ENCODE assay signal across 10 cellular contexts in the genomic region with DNA sequence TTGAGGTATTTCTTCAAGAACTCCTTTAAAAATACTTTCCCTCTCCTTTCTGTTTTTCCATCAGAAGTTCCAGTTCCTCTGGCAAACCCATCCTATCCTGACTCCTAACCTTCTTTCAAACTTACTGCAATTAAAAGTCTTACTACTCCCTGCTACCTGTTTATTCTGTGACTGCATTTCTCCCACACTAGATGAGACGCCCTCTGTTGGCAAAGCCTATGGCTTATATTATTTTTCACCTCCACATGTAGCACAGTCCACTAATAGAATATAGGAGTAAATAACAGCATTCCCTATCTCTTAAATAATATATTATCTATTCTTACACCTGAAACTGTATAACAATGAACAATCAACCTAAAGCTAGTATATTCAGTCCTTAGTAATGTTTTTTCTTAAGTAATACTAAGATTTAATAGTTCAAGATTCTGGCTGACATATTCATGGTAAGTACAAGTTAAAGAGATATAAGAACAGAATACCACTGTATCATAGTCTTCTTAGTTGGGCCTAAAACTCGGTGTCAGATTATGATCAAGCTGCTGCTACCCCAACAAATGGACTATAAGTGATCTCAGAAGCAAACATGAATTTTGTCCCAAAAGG. TPM values are rescaled to one million over a fixed set of nuclear protein-coding genes. Genes with fewer than 3 reads are reported as not detected.
DNase-seq lines count a peak whose midpoint lies in the region; ATAC-seq, FAIRE-seq and TF ChIP-seq lines count a peak whose summit lies in the region.
"Had no signal": no experiment of that assay in that cellular context is flagged by ENCODE, and none has a peak within 500 bp of the region (broad histone marks: within the 10 kb centered on the region; RNA-seq: fewer than 3 reads in every experiment).

No MANE protein-coding gene starts in this region.

- no peaks in the 10 kb centered on the region for H3K27me3 Mint-ChIP-seq in T-helper 2 cell treated with Interferon-gamma antibody and Interleukin-4, amounts not matched to agents 5 μg/mL and 100 μg/mL, for 36 hours (ENCODE audit: low read depth)

- peaks cover 6% of the 10 kb centered on the region for H3K79me2 ChIP-seq in HepG2 (ENCODE audit: insufficient read depth, low read length)
- H3K79me2 ChIP-seq in smooth muscle cell (ENCODE audit: low read depth) = peaks cover 45% of the 10 kb centered on the region

- no peak overlapping the region for H3K9ac ChIP-seq in HepG2 (ENCODE audit: insufficient read depth, low read depth, low read length)
- H3K9ac ChIP-seq in smooth muscle cell (ENCODE audit: low read depth) = no peak overlapping the region

- DNase-seq in Daoy (ENCODE audit: low read depth) (peak; percentile 2), HTR-8/SVneo (ENCODE audit: insufficient read length, low spot score) (peak; percentile 4), WERI-Rb-1 (peak; percentile 32), HepG2 (ENCODE audit: low spot score) (peak; percentile 25), smooth muscle cell (lab: John Stamatoyannopoulos, UW; ENCODE audit: unreplicated experiment) (no peak), hepatic stellate cell (ENCODE audit: low spot score) (no peak)
- no peak for DNase-seq in T-helper 2 cell treated with Interferon-gamma antibody and Interleukin-4, amounts not matched to agents 5 μg/mL and 100 μg/mL, for 36 hours (ENCODE audit: low spot score)

- no peak for TF ChIP-seq POLR2A in HepG2 (IDR thresholded peaks at IDR 0.05; ENCODE audit: insufficient read depth in 1 of 2, low read depth in 2 of 2, low read length in 2 of 2)

- no peak overlapping the region for H3K4me3 ChIP-seq in WERI-Rb-1 (ENCODE audit: low read depth, low read length)
- no peak overlapping the region for H3K4me3 ChIP-seq in HepG2 (replicated peaks in 1 of 3; ENCODE audit: insufficient read depth in 1 of 3, low read depth in 2 of 3, low read length in 3 of 3)
- no peak overlapping the region for H3K4me3 ChIP-seq in smooth muscle cell
- H3K4me3 ChIP-seq: lung had no signal

- H2AFZ ChIP-seq in HepG2 (ENCODE audit: low read length) (no peak overlapping the region), smooth muscle cell (ENCODE audit: low read depth) (no peak overlapping the region)

- H3K4me1 ChIP-seq in HepG2 (ENCODE audit: insufficient read depth, low read length) = no peaks in the 10 kb centered on the region
- no peaks in the 10 kb centered on the region for H3K4me1 ChIP-seq in smooth muscle cell (ENCODE audit: low read depth)

- H4K20me1 ChIP-seq in HepG2 (ENCODE audit: insufficient read depth, low read length) = no peaks in the 10 kb centered on the region
- peaks cover 85% of the 10 kb centered on the region for H4K20me1 ChIP-seq in smooth muscle cell (ENCODE audit: low read depth)

- CTCF ChIA-PET in HepG2 (lab: Yijun Ruan, JAX; ENCODE audit: low intra/inter-chr PET ratio, low total read pairs) = no interaction called here

- WGBS in HepG2 (ENCODE audit: low lambda C conversion rate) = 51% methylated on average over 2 of the region's 2 CpGs
- WGBS in smooth muscle cell (ENCODE audit: low lambda C conversion rate) = 64% methylated on average over 2 of the region's 2 CpGs

- H3K27ac ChIP-seq in WERI-Rb-1 = no peak overlapping the region
- no peak overlapping the region for H3K27ac ChIP-seq in HepG2 (ENCODE audit: extremely low read length, insufficient read depth, low read length)
- no peak overlapping the region for H3K27ac ChIP-seq in smooth muscle cell (ENCODE audit: low read depth)

- H3K4me1 Mint-ChIP-seq in T-helper 2 cell treated with Interferon-gamma antibody and Interleukin-4, amounts not matched to agents 5 μg/mL and 100 μg/mL, for 36 hours (ENCODE audit: low read depth) = peaks cover 7% of the 10 kb centered on the region

- H3K4me3 Mint-ChIP-seq in T-helper 2 cell treated with Interferon-gamma antibody and Interleukin-4, amounts not matched to agents 5 μg/mL and 100 μg/mL, for 36 hours = no peak overlapping the region
- H3K4me3 Mint-ChIP-seq: T-helper 1 cell treated with Interleukin-12 subunit alpha and Interleukin-12 subunit beta and Interleukin-4 antibody, amounts not matched to agents 30 μg/mL and 1 μg/mL, for 36 hours had no signal

- peaks cover 11% of the 10 kb centered on the region for H3K36me3 Mint-ChIP-seq in T-helper 2 cell treated with Interferon-gamma antibody and Interleukin-4, amounts not matched to agents 5 μg/mL and 100 μg/mL, for 36 hours (ENCODE audit: low read depth)

- no peak for TF ChIP-seq RAD21 in HepG2 (CRISPR knock-in tag; IDR thresholded peaks at IDR 0.05)

- ATAC-seq in HepG2 (peak; percentile 74), HG03432 (IDR thresholded peaks at IDR 0.05; ENCODE audit: unreplicated experiment) (no peak)

- no peaks in the 10 kb centered on the region for H3F3A ChIP-seq in smooth muscle cell (ENCODE audit: low read depth)

- in situ Hi-C loops in HepG2 (cut with HindIII; ENCODE audit: extremely low pct_ligation_motif_present, low pct_unique_long_range_greater_than_20kb) = no loop called here

- TF ChIP-seq CTCF in WERI-Rb-1 (IDR thresholded peaks at IDR 0.05; ENCODE audit: low read depth, low read length) (peak; percentile 55), HepG2 (CRISPR knock-in tag; IDR thresholded peaks at IDR 0.05) (peak; percentile 46), smooth muscle cell (IDR thresholded peaks at IDR 0.05; ENCODE audit: borderline replicate concordance, insufficient read depth, poor library complexity, severe bottlenecking) (no peak)

- no peak overlapping the region for H3K27ac Mint-ChIP-seq in T-helper 2 cell treated with Interferon-gamma antibody and Interleukin-4, amounts not matched to agents 5 μg/mL and 100 μg/mL, for 36 hours
- H3K27ac Mint-ChIP-seq: T-helper 1 cell treated with Interleukin-12 subunit alpha and Interleukin-12 subunit beta and Interleukin-4 antibody, amounts not matched to agents 30 μg/mL and 1 μg/mL, for 36 hours had no signal

- no peaks in the 10 kb centered on the region for H3K9me3 ChIP-seq in WERI-Rb-1 (ENCODE audit: severe bottlenecking)
- no peaks in the 10 kb centered on the region for H3K9me3 ChIP-seq in HepG2 (ENCODE audit: low read length)
- no peaks in the 10 kb centered on the region for H3K9me3 ChIP-seq in smooth muscle cell (replicated peaks; ENCODE audit: low read depth)

- H3K36me3 ChIP-seq in WERI-Rb-1 (no peaks in the 10 kb centered on the region), HepG2 (replicated peaks in 1 of 2; ENCODE audit: control insufficient read depth in 1 of 2, insufficient read depth in 2 of 2, low read length in 2 of 2) (peaks cover 0 to 5% of the 10 kb centered on the region in 2 experiments; a peak in 1 of 5 replicates), smooth muscle cell (ENCODE audit: low read depth) (no peaks in the 10 kb centered on the region)

- FAIRE-seq in HTR-8/SVneo (lab: Jason Lieb, UNC) = no peak
- FAIRE-seq in HepG2 (lab: Jason Lieb, UNC) = no peak

- TF ChIP-seq EP300 in HepG2 (IDR thresholded peaks at IDR 0.05; ENCODE audit: low read depth in 2 of 2, low read length in 2 of 2) (no peak), HepG2 (CRISPR knock-in tag; IDR thresholded peaks at IDR 0.05; ENCODE audit: borderline replicate concordance) (no peak)

- H3K27me3 ChIP-seq in WERI-Rb-1 (ENCODE audit: insufficient read depth, low read depth, severe bottlenecking) (no peaks in the 10 kb centered on the region), HepG2 (ENCODE audit: control insufficient read depth in 1 of 2, insufficient read depth in 2 of 2, low read length in 2 of 2) (no peaks in the 10 kb centered on the region; a peak in 1 of 5 replicates), smooth muscle cell (ENCODE audit: low read depth) (no peaks in the 10 kb centered on the region)

- POLR2A ChIA-PET in HepG2 (lab: Yijun Ruan, JAX) = no interaction called here

- H3K9me3 Mint-ChIP-seq in T-helper 2 cell treated with Interferon-gamma antibody and Interleukin-4, amounts not matched to agents 5 μg/mL and 100 μg/mL, for 36 hours = no peaks in the 10 kb centered on the region
- H3K9me3 Mint-ChIP-seq: T-helper 1 cell treated with Interleukin-12 subunit alpha and Interleukin-12 subunit beta and Interleukin-4 antibody, amounts not matched to agents 30 μg/mL and 1 μg/mL, for 36 hours had no signal

- H3K4me2 ChIP-seq in HepG2 (ENCODE audit: low read depth, low read length) (no peak overlapping the region), smooth muscle cell (no peak overlapping the region)

- BruUV-seq in HepG2 (replicated peaks; lab: Mats Ljungman, UMichigan) = no TSS peak

- intact Hi-C loops in HepG2 (cut with micrococcal nuclease; ENCODE audit: unreplicated experiment) = loop anchor here (5.0 to 10.0 kb wide), 3 partner anchors 55 to 383 kb away; a partner anchor contains a TSS

RNA-seq across cellular contexts. Expression of a gene that starts 54.8 kb away (rescaled TPM):
- total RNA-seq in Daoy (2014; rRNA removed; shearing (Covaris generic)) = 26.3 and 28.8 TPM in 2 replicates
- total RNA-seq in HepG2 (2016; rRNA removed; fragmentation: Illumina TruSeq; extraction: Trizol) (25.0 and 34.2 TPM in 2 replicates), smooth muscle cell (33.0 and 37.5 TPM in 2 replicates)
- 3.0 and 4.3 TPM in 2 replicates for total RNA-seq in HepG2 (2016; cell fraction: cytosol; rRNA removed; fragmentation: Illumina TruSeq; extraction: Trizol; ENCODE audit: low read depth)
- 23.7 and 27.2 TPM in 2 replicates for total RNA-seq in HepG2 (2016; cell fraction: insoluble cytoplasmic fraction; rRNA removed; fragmentation: Illumina TruSeq; extraction: Trizol)
- total RNA-seq in HepG2 (2016; cell fraction: membrane; rRNA removed; fragmentation: Illumina TruSeq; extraction: Trizol) = 7.6 and 8.8 TPM in 2 replicates
- total RNA-seq in HepG2 (2016; cell fraction: nucleus; rRNA removed; fragmentation: Illumina TruSeq; extraction: Trizol) = 32.3 and 37.1 TPM in 2 replicates
- polyA plus RNA-seq in HepG2 (2011; rRNA removed) (16.2 and 22.6 TPM in 2 replicates), smooth muscle cell (12.9 TPM in 2 replicates)
- 7.8 and 9.2 TPM in 2 replicates for polyA plus RNA-seq in HepG2 (2011; cell fraction: cytosol; rRNA removed)
- 18.5 and 18.9 TPM in 2 replicates for polyA plus RNA-seq in HepG2 (2011; cell fraction: nucleus; rRNA removed)
- 14.1 and 15.5 TPM in 2 replicates for polyA plus RNA-seq in HepG2 (2012)
- 0.96 and 1.1 TPM in 2 replicates for polyA plus RNA-seq in HepG2 (2016; cell fraction: cytosol; fragmentation: Illumina TruSeq; extraction: Trizol; ENCODE audit: low read depth)
- 13.9 and 14.7 TPM in 2 replicates for polyA plus RNA-seq in HepG2 (2016; cell fraction: insoluble cytoplasmic fraction; fragmentation: Illumina TruSeq; extraction: Trizol; ENCODE audit: low read depth)
- 2.2 and 2.5 TPM in 2 replicates for polyA plus RNA-seq in HepG2 (2016; cell fraction: membrane; fragmentation: Illumina TruSeq; extraction: Trizol; ENCODE audit: low read depth)
- polyA plus RNA-seq in HepG2 (2016; cell fraction: nucleus; fragmentation: Illumina TruSeq; extraction: Trizol; ENCODE audit: insufficient read depth, low read depth) = 29.6 and 30.6 TPM in 2 replicates
- 66.6 and 87.3 TPM in 2 replicates for polyA minus RNA-seq in HepG2 (2011; rRNA and poly(A)+ RNA removed; ENCODE audit: low replicate concordance)
- 24.9 and 27.7 TPM in 2 replicates for polyA minus RNA-seq in HepG2 (2011; cell fraction: cytosol; rRNA and poly(A)+ RNA removed)
- polyA minus RNA-seq in HepG2 (2011; cell fraction: nucleus; rRNA and poly(A)+ RNA removed) = 47.5 and 55.6 TPM in 2 replicates

Comparison
In these comparisons a context has a peak if more than half of its experiments do, and no peak if none do; other contexts are left out.
1. DNase-seq: peak in Daoy (single experiment), HTR-8/SVneo (single experiment), WERI-Rb-1 (single experiment) and HepG2 (single experiment); none in smooth muscle cell (single experiment), T-helper 2 cell treated with Interferon-gamma antibody and Interleukin-4, amounts not matched to agents 5 μg/mL and 100 μg/mL, for 36 hours (single experiment) and hepatic stellate cell (single experiment).